1 cellular context compared by ENCODE assay signal in the genomic region with DNA sequence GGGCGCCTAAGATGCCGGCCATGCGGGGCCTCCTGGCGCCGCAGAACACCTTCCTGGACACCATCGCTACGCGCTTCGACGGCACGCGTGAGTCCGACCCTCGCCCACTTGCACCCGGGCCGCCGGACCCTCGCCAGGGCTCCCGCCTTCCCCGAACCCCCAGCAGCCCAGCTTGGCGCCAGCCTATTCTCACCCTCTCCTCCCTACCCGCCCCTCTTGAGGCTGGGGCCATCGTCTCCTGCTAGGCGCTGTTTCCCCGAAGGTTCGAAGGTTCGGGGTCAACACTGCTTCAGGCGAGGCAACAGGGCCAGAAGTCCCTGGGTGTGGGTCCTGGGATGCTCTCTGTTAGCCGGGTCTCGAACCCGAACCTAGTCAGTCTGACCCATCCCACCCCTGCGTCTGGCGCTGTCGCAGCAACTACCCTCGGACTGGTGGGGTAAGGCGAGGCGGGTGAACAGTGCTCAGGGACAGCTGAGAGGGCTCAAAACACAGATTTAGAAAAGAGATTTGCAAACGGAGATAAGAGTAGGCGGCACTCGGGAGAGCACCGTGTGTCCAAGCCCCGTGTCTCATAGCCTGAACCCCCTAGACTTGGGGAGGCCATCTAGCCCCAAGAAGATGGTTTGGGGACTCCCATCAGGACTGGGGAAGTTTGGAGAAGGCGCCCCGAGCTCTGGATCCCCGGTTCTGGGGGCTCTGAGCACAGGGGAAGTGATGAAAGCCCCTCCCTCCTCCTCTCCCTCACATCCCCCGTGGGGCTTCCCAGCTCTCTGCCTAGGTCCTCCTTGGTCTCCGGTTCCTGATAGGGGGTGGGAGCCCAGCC.
TF ChIP-seq lines count a peak whose summit lies in the region.

No MANE protein-coding gene starts in this region.

TF ChIP-seq in GM12878, 131 proteins besides CTCF, POLR2A, EP300 and RAD21:
- TF ChIP-seq ZZZ3 (IDR thresholded peaks at IDR 0.05; ENCODE audit: control insufficient read depth, insufficient read length, low read depth) (no peak), SIN3A (IDR thresholded peaks at IDR 0.05; ENCODE audit: low read depth, low read length) (no peak), SMAD1 (IDR thresholded peaks at IDR 0.05; ENCODE audit: low read depth, partially characterized antibody) (no peak), HDGF (IDR thresholded peaks at IDR 0.05) (no peak), DPF2 (IDR thresholded peaks at IDR 0.05) (no peak), SREBF1 (IDR thresholded peaks at IDR 0.05; ENCODE audit: low read length) (no peak), TCF3 (IDR thresholded peaks at IDR 0.05; ENCODE audit: borderline replicate concordance, insufficient read depth, low read depth, low read length) (no peak), IRF4 (IDR thresholded peaks at IDR 0.05; ENCODE audit: low read depth, low read length) (no peak), RFX5 (IDR thresholded peaks at IDR 0.05; ENCODE audit: low read depth, low read length) (no peak), NR2C1 (IDR thresholded peaks at IDR 0.05) (no peak), CHD4 (IDR thresholded peaks at IDR 0.05) (no peak), BMI1 (IDR thresholded peaks at IDR 0.05; ENCODE audit: borderline replicate concordance) (no peak), RUNX3 (IDR thresholded peaks at IDR 0.05; ENCODE audit: low read length) (no peak), CHD1 (IDR thresholded peaks at IDR 0.05; ENCODE audit: low read depth, low read length) (no peak), MEF2B (IDR thresholded peaks at IDR 0.05; ENCODE audit: partially characterized antibody, poor library complexity, severe bottlenecking) (no peak)
- TF ChIP-seq, protein P1, sequence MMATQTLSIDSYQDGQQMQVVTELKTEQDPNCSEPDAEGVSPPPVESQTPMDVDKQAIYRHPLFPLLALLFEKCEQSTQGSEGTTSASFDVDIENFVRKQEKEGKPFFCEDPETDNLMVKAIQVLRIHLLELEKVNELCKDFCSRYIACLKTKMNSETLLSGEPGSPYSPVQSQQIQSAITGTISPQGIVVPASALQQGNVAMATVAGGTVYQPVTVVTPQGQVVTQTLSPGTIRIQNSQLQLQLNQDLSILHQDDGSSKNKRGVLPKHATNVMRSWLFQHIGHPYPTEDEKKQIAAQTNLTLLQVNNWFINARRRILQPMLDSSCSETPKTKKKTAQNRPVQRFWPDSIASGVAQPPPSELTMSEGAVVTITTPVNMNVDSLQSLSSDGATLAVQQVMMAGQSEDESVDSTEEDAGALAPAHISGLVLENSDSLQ (IDR thresholded peaks at IDR 0.05), result no peak
- TF ChIP-seq, protein P2, sequence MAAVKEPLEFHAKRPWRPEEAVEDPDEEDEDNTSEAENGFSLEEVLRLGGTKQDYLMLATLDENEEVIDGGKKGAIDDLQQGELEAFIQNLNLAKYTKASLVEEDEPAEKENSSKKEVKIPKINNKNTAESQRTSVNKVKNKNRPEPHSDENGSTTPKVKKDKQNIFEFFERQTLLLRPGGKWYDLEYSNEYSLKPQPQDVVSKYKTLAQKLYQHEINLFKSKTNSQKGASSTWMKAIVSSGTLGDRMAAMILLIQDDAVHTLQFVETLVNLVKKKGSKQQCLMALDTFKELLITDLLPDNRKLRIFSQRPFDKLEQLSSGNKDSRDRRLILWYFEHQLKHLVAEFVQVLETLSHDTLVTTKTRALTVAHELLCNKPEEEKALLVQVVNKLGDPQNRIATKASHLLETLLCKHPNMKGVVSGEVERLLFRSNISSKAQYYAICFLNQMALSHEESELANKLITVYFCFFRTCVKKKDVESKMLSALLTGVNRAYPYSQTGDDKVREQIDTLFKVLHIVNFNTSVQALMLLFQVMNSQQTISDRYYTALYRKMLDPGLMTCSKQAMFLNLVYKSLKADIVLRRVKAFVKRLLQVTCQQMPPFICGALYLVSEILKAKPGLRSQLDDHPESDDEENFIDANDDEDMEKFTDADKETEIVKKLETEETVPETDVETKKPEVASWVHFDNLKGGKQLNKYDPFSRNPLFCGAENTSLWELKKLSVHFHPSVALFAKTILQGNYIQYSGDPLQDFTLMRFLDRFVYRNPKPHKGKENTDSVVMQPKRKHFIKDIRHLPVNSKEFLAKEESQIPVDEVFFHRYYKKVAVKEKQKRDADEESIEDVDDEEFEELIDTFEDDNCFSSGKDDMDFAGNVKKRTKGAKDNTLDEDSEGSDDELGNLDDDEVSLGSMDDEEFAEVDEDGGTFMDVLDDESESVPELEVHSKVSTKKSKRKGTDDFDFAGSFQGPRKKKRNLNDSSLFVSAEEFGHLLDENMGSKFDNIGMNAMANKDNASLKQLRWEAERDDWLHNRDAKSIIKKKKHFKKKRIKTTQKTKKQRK (IDR thresholded peaks at IDR 0.05; ENCODE audit: low read depth, low read length), result no peak
- TF ChIP-seq, protein P3, sequence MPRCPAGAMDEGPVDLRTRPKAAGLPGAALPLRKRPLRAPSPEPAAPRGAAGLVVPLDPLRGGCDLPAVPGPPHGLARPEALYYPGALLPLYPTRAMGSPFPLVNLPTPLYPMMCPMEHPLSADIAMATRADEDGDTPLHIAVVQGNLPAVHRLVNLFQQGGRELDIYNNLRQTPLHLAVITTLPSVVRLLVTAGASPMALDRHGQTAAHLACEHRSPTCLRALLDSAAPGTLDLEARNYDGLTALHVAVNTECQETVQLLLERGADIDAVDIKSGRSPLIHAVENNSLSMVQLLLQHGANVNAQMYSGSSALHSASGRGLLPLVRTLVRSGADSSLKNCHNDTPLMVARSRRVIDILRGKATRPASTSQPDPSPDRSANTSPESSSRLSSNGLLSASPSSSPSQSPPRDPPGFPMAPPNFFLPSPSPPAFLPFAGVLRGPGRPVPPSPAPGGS (IDR thresholded peaks at IDR 0.05; ENCODE audit: borderline replicate concordance, insufficient read depth, low read depth, low read length, poor library complexity, severe bottlenecking), result no peak
- TF ChIP-seq, protein P4, sequence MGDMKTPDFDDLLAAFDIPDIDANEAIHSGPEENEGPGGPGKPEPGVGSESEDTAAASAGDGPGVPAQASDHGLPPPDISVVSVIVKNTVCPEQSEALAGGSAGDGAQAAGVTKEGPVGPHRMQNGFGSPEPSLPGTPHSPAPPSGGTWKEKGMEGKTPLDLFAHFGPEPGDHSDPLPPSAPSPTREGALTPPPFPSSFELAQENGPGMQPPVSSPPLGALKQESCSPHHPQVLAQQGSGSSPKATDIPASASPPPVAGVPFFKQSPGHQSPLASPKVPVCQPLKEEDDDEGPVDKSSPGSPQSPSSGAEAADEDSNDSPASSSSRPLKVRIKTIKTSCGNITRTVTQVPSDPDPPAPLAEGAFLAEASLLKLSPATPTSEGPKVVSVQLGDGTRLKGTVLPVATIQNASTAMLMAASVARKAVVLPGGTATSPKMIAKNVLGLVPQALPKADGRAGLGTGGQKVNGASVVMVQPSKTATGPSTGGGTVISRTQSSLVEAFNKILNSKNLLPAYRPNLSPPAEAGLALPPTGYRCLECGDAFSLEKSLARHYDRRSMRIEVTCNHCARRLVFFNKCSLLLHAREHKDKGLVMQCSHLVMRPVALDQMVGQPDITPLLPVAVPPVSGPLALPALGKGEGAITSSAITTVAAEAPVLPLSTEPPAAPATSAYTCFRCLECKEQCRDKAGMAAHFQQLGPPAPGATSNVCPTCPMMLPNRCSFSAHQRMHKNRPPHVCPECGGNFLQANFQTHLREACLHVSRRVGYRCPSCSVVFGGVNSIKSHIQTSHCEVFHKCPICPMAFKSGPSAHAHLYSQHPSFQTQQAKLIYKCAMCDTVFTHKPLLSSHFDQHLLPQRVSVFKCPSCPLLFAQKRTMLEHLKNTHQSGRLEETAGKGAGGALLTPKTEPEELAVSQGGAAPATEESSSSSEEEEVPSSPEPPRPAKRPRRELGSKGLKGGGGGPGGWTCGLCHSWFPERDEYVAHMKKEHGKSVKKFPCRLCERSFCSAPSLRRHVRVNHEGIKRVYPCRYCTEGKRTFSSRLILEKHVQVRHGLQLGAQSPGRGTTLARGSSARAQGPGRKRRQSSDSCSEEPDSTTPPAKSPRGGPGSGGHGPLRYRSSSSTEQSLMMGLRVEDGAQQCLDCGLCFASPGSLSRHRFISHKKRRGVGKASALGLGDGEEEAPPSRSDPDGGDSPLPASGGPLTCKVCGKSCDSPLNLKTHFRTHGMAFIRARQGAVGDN (IDR thresholded peaks at IDR 0.05), result no peak
TF ChIP-seq in GM12878: peak in this region for 0.
